In genomic region chr12:4272976-4273650, GRCh38 we compare ENCODE assay signal across 8 cellular contexts. TPM values are rescaled to one million over a fixed set of nuclear protein-coding genes. Genes with fewer than 3 reads are reported as not detected.
A peak's percentile ranks its signal among the peaks of the same experiment; 100 is the strongest.
DNase-seq lines count a peak whose midpoint lies in the region; ATAC-seq, FAIRE-seq and TF ChIP-seq lines count a peak whose summit lies in the region.

No MANE protein-coding gene starts in this region.

- TF ChIP-seq CTCF in adrenal gland (IDR thresholded peaks at IDR 0.05): no peak
- TF ChIP-seq CTCF in HepG2 (CRISPR knock-in tag; IDR thresholded peaks at IDR 0.05): no peak

- H3K27ac ChIP-seq in adrenal gland (peak overlapping the region; percentile 6 to 95 (median 90)), HepG2 (ENCODE audit: extremely low read length, insufficient read depth, low read length) (no peak overlapping the region), subcutaneous abdominal adipose tissue (ENCODE audit: low read depth, low read length) (no peak overlapping the region)

- in situ Hi-C loops in HepG2 (cut with HindIII; ENCODE audit: extremely low pct_ligation_motif_present, low pct_unique_long_range_greater_than_20kb): loop anchor here (10.0 kb wide), 1 partner anchor 968 kb away; no protein-coding TSS in a partner anchor

- H3K27me3 ChIP-seq in adrenal gland: peaks cover 16% of the 10 kb centered on the region
- peaks cover 30 to 78% of the 10 kb centered on the region in 2 experiments for H3K27me3 ChIP-seq in HepG2 (ENCODE audit: control insufficient read depth in 1 of 2, insufficient read depth in 2 of 2, low read length in 2 of 2)
- peaks cover 6 to 51% (median 10%) of the 10 kb centered on the region in 5 donors for H3K27me3 ChIP-seq in subcutaneous abdominal adipose tissue (ENCODE audit: control insufficient read depth in 5 of 5, insufficient read depth in 4 of 5, low read length in 5 of 5)

- H3K36me3 ChIP-seq in adrenal gland (replicated peaks in 1 of 2): peaks cover 0 to 18% of the 10 kb centered on the region in 2 donors
- H3K36me3 ChIP-seq in HepG2 (replicated peaks in 1 of 2; ENCODE audit: control insufficient read depth in 1 of 2, insufficient read depth in 2 of 2, low read length in 2 of 2): no peaks in the 10 kb centered on the region
- no peaks in the 10 kb centered on the region for H3K36me3 ChIP-seq in subcutaneous abdominal adipose tissue (ENCODE audit: control insufficient read depth in 5 of 5, insufficient read depth in 5 of 5, low read length in 5 of 5)

- 1% methylated on average over 17 to 26 of the region's 26 CpGs for WGBS in adrenal gland, 4 donors
- WGBS in HepG2 (ENCODE audit: low lambda C conversion rate): 10% methylated on average over 16 of the region's 26 CpGs

- H3K9ac ChIP-seq in HepG2 (ENCODE audit: insufficient read depth, low read depth, low read length) (no peak overlapping the region), subcutaneous abdominal adipose tissue (ENCODE audit: low read length in 5 of 5) (peak overlapping the region in 2 of 5 donors; percentile 40 to 59)

- no peak for FAIRE-seq in HepG2 (lab: Jason Lieb, UNC)

- peak; percentile 78 for DNase-seq in NCI-H82 (lab: John Stamatoyannopoulos, UW)
- DNase-seq in NCI-H82 treated with DMSO at 0.1 percent for 48 hours (lab: John Stamatoyannopoulos, UW; ENCODE audit: unreplicated experiment): no peak
- peak in 6 of 7 donors; percentile 48 to 71 (median 64) for DNase-seq in adrenal gland
- no peak for DNase-seq in HepG2 (ENCODE audit: low spot score)
- DNase-seq in stimulated activated CD4-positive, alpha-beta T cell treated with anti-CD3 and anti-CD28 coated beads, Interleukin-4, amount 100 ng/mL, for 4 hours: no peak

- H3K4me3 ChIP-seq in adrenal gland: peak overlapping the region in 2 of 4 donors; percentile 85 to 96
- peak overlapping the region in 1 of 3 experiments; percentile 33; a peak in 1 of 6 replicates for H3K4me3 ChIP-seq in HepG2 (replicated peaks in 1 of 3; ENCODE audit: insufficient read depth in 1 of 3, low read depth in 2 of 3, low read length in 3 of 3)
- H3K4me3 ChIP-seq in subcutaneous abdominal adipose tissue (ENCODE audit: low read depth in 1 of 5, low read length in 5 of 5): peak overlapping the region; percentile 67 to 88 (median 84)

- POLR2A ChIA-PET in HepG2 (lab: Yijun Ruan, JAX): interaction anchor here (0.6 kb wide), 1 partner anchor 20 kb away, joined by 3 read pairs; no protein-coding TSS in a partner anchor

- no peaks in the 10 kb centered on the region for H3K79me2 ChIP-seq in HepG2 (ENCODE audit: insufficient read depth, low read length)

- TF ChIP-seq EP300 in HepG2 (IDR thresholded peaks at IDR 0.05; ENCODE audit: low read depth in 2 of 2, low read length in 2 of 2) (no peak), HepG2 (CRISPR knock-in tag; IDR thresholded peaks at IDR 0.05; ENCODE audit: borderline replicate concordance) (no peak)

- TF ChIP-seq POLR2A in adrenal gland (IDR thresholded peaks at IDR 0.05): no peak
- no peak for TF ChIP-seq POLR2A in HepG2 (IDR thresholded peaks at IDR 0.05; ENCODE audit: insufficient read depth in 1 of 2, low read depth in 2 of 2, low read length in 2 of 2)

- BruUV-seq in HepG2 (replicated peaks; lab: Mats Ljungman, UMichigan): no TSS peak

- no peaks in the 10 kb centered on the region for H3K9me3 ChIP-seq in adrenal gland (replicated peaks in 1 of 3)
- no peaks in the 10 kb centered on the region for H3K9me3 ChIP-seq in HepG2 (ENCODE audit: low read length)
- no peaks in the 10 kb centered on the region for H3K9me3 ChIP-seq in subcutaneous abdominal adipose tissue (ENCODE audit: control insufficient read depth in 5 of 5, low read length in 5 of 5)

- ATAC-seq in HepG2: no peak
- no peak for ATAC-seq in GM21390 (IDR thresholded peaks at IDR 0.05; ENCODE audit: unreplicated experiment)
- ATAC-seq in GM18517 (IDR thresholded peaks at IDR 0.05; ENCODE audit: unreplicated experiment): no peak

- TF ChIP-seq RAD21 in HepG2 (CRISPR knock-in tag; IDR thresholded peaks at IDR 0.05): no peak

- H3K4me1 ChIP-seq in adrenal gland (replicated peaks in 1 of 2) (peaks cover 33 to 48% of the 10 kb centered on the region in 2 donors), HepG2 (ENCODE audit: insufficient read depth, low read length) (peaks cover 60% of the 10 kb centered on the region), subcutaneous abdominal adipose tissue (ENCODE audit: control insufficient read depth in 5 of 5, insufficient read depth in 5 of 5, low read length in 5 of 5) (peaks cover 2 to 84% (median 75%) of the 10 kb centered on the region in 5 donors)

- no peak overlapping the region for H2AFZ ChIP-seq in HepG2 (ENCODE audit: low read length)

- CTCF ChIA-PET in HepG2 (lab: Yijun Ruan, JAX; ENCODE audit: low intra/inter-chr PET ratio, low total read pairs): no interaction called here

- H4K20me1 ChIP-seq in HepG2 (ENCODE audit: insufficient read depth, low read length): no peaks in the 10 kb centered on the region; the same call in 1 of the 2 replicates

- intact Hi-C loops in adrenal gland (cut with DNase I) (loop anchor here in 1 of 2 donors (10.0 kb wide), 2 partner anchors 238 to 278 kb away; no protein-coding TSS in a partner anchor), HepG2 (cut with micrococcal nuclease; ENCODE audit: unreplicated experiment) (no loop called here)

- H3K4me2 ChIP-seq in HepG2 (ENCODE audit: low read depth, low read length): peak overlapping the region; percentile 18; the same call in 1 of the 2 replicates

TF ChIP-seq in HepG2, 621 proteins besides CTCF, POLR2A, EP300 and RAD21 (continues in another document):
- no peak for TF ChIP-seq KMT2A (CRISPR knock-in tag; IDR thresholded peaks at IDR 0.05)
- TF ChIP-seq ZNF672 (CRISPR knock-in tag; IDR thresholded peaks at IDR 0.05): no peak
- peak; percentile 12; the same call in 1 of the 2 replicates for TF ChIP-seq EZH2 (conservative IDR thresholded peaks at IDR 0.05; ENCODE audit: low read depth, low read length)

RNA-seq across cellular contexts. Expression of gene CCND2, which starts 0.4 kb away (rescaled TPM):
- total RNA-seq in adrenal gland: 100 to 1,000 TPM; 213 to 428 (median 259) TPM
- polyA plus RNA-seq in adrenal gland: 10 to 100 TPM; 28.4 to 53.9 (median 47.4) TPM
- 1.1 and 1.4 TPM in 2 replicates for total RNA-seq in HepG2 (2016; rRNA removed; fragmentation: Illumina TruSeq; extraction: Trizol)
- total RNA-seq in HepG2 (2016; cell fraction: cytosol; rRNA removed; fragmentation: Illumina TruSeq; extraction: Trizol; ENCODE audit: low read depth): 0.09 and 0.20 TPM in 2 replicates
- 1.1 and 1.3 TPM in 2 replicates for total RNA-seq in HepG2 (2016; cell fraction: insoluble cytoplasmic fraction; rRNA removed; fragmentation: Illumina TruSeq; extraction: Trizol)
- total RNA-seq in HepG2 (2016; cell fraction: membrane; rRNA removed; fragmentation: Illumina TruSeq; extraction: Trizol): 0.28 and 0.34 TPM in 2 replicates
- 1.3 and 1.4 TPM in 2 replicates for total RNA-seq in HepG2 (2016; cell fraction: nucleus; rRNA removed; fragmentation: Illumina TruSeq; extraction: Trizol)
- 0.61 and 0.90 TPM in 2 replicates for polyA plus RNA-seq in HepG2 (2011; rRNA removed)
- 0.34 and 0.68 TPM in 2 replicates for polyA plus RNA-seq in HepG2 (2011; cell fraction: cytosol; rRNA removed)
- 1.3 and 1.6 TPM in 2 replicates for polyA plus RNA-seq in HepG2 (2011; cell fraction: nucleus; rRNA removed)
- 0.36 and 0.44 TPM in 2 replicates for polyA plus RNA-seq in HepG2 (2012)
- 0.06 and 0.07 TPM in 2 replicates for polyA plus RNA-seq in HepG2 (2016; cell fraction: cytosol; fragmentation: Illumina TruSeq; extraction: Trizol; ENCODE audit: low read depth)
- polyA plus RNA-seq in HepG2 (2016; cell fraction: insoluble cytoplasmic fraction; fragmentation: Illumina TruSeq; extraction: Trizol; ENCODE audit: low read depth): 0.34 and 0.55 TPM in 2 replicates
- polyA plus RNA-seq in HepG2 (2016; cell fraction: membrane; fragmentation: Illumina TruSeq; extraction: Trizol; ENCODE audit: low read depth): 0.05 and 0.07 TPM in 2 replicates
- polyA plus RNA-seq in HepG2 (2016; cell fraction: nucleus; fragmentation: Illumina TruSeq; extraction: Trizol; ENCODE audit: insufficient read depth, low read depth): 0.85 and 1.2 TPM in 2 replicates
- 2.3 and 2.5 TPM in 2 replicates for polyA minus RNA-seq in HepG2 (2011; rRNA and poly(A)+ RNA removed; ENCODE audit: low replicate concordance)
- 1.4 and 2.3 TPM in 2 replicates for polyA minus RNA-seq in HepG2 (2011; cell fraction: cytosol; rRNA and poly(A)+ RNA removed)
- polyA minus RNA-seq in HepG2 (2011; cell fraction: nucleus; rRNA and poly(A)+ RNA removed): 1.3 and 2.0 TPM in 2 replicates

RNA-seq across cellular contexts. Expression of gene TIGAR, which starts 47.9 kb away (rescaled TPM):
- 10 to 100 TPM in 5 of 8 donors, 1 to 10 TPM in 3; 2.5 to 20.5 (median 11.9) TPM for total RNA-seq in adrenal gland
- 10 to 100 TPM in 1 of 3 donors, 1 to 10 TPM in 2; 2.5 to 28.2 (median 5.1) TPM for polyA plus RNA-seq in adrenal gland
- total RNA-seq in HepG2 (2016; rRNA removed; fragmentation: Illumina TruSeq; extraction: Trizol): 21.8 and 41.3 TPM in 2 replicates
- total RNA-seq in HepG2 (2016; cell fraction: cytosol; rRNA removed; fragmentation: Illumina TruSeq; extraction: Trizol; ENCODE audit: low read depth): 3.2 and 3.9 TPM in 2 replicates
- 19.7 and 41.8 TPM in 2 replicates for total RNA-seq in HepG2 (2016; cell fraction: insoluble cytoplasmic fraction; rRNA removed; fragmentation: Illumina TruSeq; extraction: Trizol)
- 7.2 and 8.4 TPM in 2 replicates for total RNA-seq in HepG2 (2016; cell fraction: membrane; rRNA removed; fragmentation: Illumina TruSeq; extraction: Trizol)
- 8.8 and 9.1 TPM in 2 replicates for total RNA-seq in HepG2 (2016; cell fraction: nucleus; rRNA removed; fragmentation: Illumina TruSeq; extraction: Trizol)
- polyA plus RNA-seq in HepG2 (2011; rRNA removed): 2.6 and 3.2 TPM in 2 replicates
- 1.2 and 2.6 TPM in 2 replicates for polyA plus RNA-seq in HepG2 (2011; cell fraction: cytosol; rRNA removed)
- 0.39 and 0.83 TPM in 2 replicates for polyA plus RNA-seq in HepG2 (2011; cell fraction: nucleus; rRNA removed)
- 3.9 and 5.6 TPM in 2 replicates for polyA plus RNA-seq in HepG2 (2012)
- 3.0 and 3.7 TPM in 2 replicates for polyA plus RNA-seq in HepG2 (2016; cell fraction: cytosol; fragmentation: Illumina TruSeq; extraction: Trizol; ENCODE audit: low read depth)
- 43.8 and 46.1 TPM in 2 replicates for polyA plus RNA-seq in HepG2 (2016; cell fraction: insoluble cytoplasmic fraction; fragmentation: Illumina TruSeq; extraction: Trizol; ENCODE audit: low read depth)
- 5.4 and 6.3 TPM in 2 replicates for polyA plus RNA-seq in HepG2 (2016; cell fraction: membrane; fragmentation: Illumina TruSeq; extraction: Trizol; ENCODE audit: low read depth)
- 14.8 and 16.6 TPM in 2 replicates for polyA plus RNA-seq in HepG2 (2016; cell fraction: nucleus; fragmentation: Illumina TruSeq; extraction: Trizol; ENCODE audit: insufficient read depth, low read depth)
- polyA minus RNA-seq in HepG2 (2011; rRNA and poly(A)+ RNA removed; ENCODE audit: low replicate concordance): 0.30 and 1.3 TPM in 2 replicates
- 2.0 and 2.2 TPM in 2 replicates for polyA minus RNA-seq in HepG2 (2011; cell fraction: cytosol; rRNA and poly(A)+ RNA removed)
- 1.9 and 2.7 TPM in 2 replicates for polyA minus RNA-seq in HepG2 (2011; cell fraction: nucleus; rRNA and poly(A)+ RNA removed)

Comparison
In these comparisons a context has a peak if more than half of its experiments do, and no peak if none do; other contexts are left out.
1. DNase-seq: peak in NCI-H82 (single experiment) and adrenal gland (6 of 7); none in NCI-H82 treated with DMSO at 0.1 percent for 48 hours (single experiment), HepG2 (single experiment) and stimulated activated CD4-positive, alpha-beta T cell treated with anti-CD3 and anti-CD28 coated beads, Interleukin-4, amount 100 ng/mL, for 4 hours (0 of 2).
2. H3K27ac ChIP-seq: peak in adrenal gland (5 of 5); none in HepG2 (single experiment) and subcutaneous abdominal adipose tissue (single experiment).
3. RNA of gene CCND2, which starts 0.4 kb away (total RNA-seq): 213 to 428 TPM in adrenal gland; 0.09 to 1.4 TPM in HepG2; every median in the first group is over 10 times any median in the second.